ENCODE assay signal across 30 cellular contexts in genomic region chr6:103507052-103507451, GRCh38.
A peak's percentile ranks its signal among the peaks of the same experiment; 100 is the strongest.
DNase-seq lines count a peak whose midpoint lies in the region; ATAC-seq, FAIRE-seq and TF ChIP-seq lines count a peak whose summit lies in the region.
"Had no signal": no experiment of that assay in that cellular context is flagged by ENCODE, and none has a peak within 500 bp of the region (broad histone marks: within the 10 kb centered on the region; RNA-seq: fewer than 3 reads in every experiment).

No MANE protein-coding gene starts in this region.

- DNase-seq in A549 (ENCODE audit: low read depth in 1 of 2, low spot score in 1 of 2) (no peak), NCI-H2107 (lab: John Stamatoyannopoulos, UW) (no peak), HT-29 (ENCODE audit: low spot score) (no peak), sciatic nerve (ENCODE audit: low spot score) (no peak)
- DNase-seq: 8988T; ACHN; AML-193; BE2C; C1 segment of cervical spinal cord; Caco-2; Calu3; CD4-positive, alpha-beta memory T cell; CD4-positive, alpha-beta T cell; CD4-positive, CD25-positive, alpha-beta regulatory T cell; CD8-positive, alpha-beta memory T cell; CD8-positive, alpha-beta T cell; COR-L47; DMS 273 treated with DMSO at 0.1 percent for 48 hours; DMS153; DMS53; DMS79; DMS79 treated with DMSO at 0.1 percent for 48 hours; DND-41; EL had no signal

- H3K4me1 ChIP-seq in A549 (no peaks in the 10 kb centered on the region), HEK293 (ENCODE audit: control insufficient read depth, insufficient read depth, low read length) (no peaks in the 10 kb centered on the region)
- H3K4me1 ChIP-seq: BE2C; BLaER1; BLaER1 treated with 17β-estradiol and CSF1 and Interleukin-3, amounts not matched to agents 10 nM and 100 nM; Caco-2 had no signal

- TF ChIP-seq CTCF in A549 (IDR thresholded peaks at IDR 0.05), result no peak
- TF ChIP-seq CTCF in HEK293 (tag by site-specific recombination; IDR thresholded peaks at IDR 0.05), result no peak

- FAIRE-seq in A549 (lab: Jason Lieb, UNC) (no peak), colon (lab: Jason Lieb, UNC) (peak; percentile 68)

- intact Hi-C loops in sciatic nerve (cut with DNase I), result no loop called here

- no peak for TF ChIP-seq POLR2A in A549 (IDR thresholded peaks at IDR 0.05; ENCODE audit: low read length)

- ATAC-seq in A549, result no peak
- no peak for ATAC-seq in sciatic nerve
- ATAC-seq: CD8-positive, alpha-beta T cell had no signal

- TF ChIP-seq EP300 in A549 (IDR thresholded peaks at IDR 0.05), result no peak

- no peak overlapping the region for H3K4me2 ChIP-seq in A549
- H3K4me2 ChIP-seq: BLaER1; BLaER1 treated with 17β-estradiol and CSF1 and Interleukin-3, amounts not matched to agents 10 nM and 100 nM had no signal

- no peaks in the 10 kb centered on the region for H3K9me3 ChIP-seq in A549
- H3K9me3 ChIP-seq in HEK293 (ENCODE audit: control insufficient read depth, insufficient read depth, low read depth, low read length), result no peaks in the 10 kb centered on the region
- H3K9me3 ChIP-seq: BE2C; BLaER1; BLaER1 treated with 17β-estradiol and CSF1 and Interleukin-3, amounts not matched to agents 10 nM and 100 nM; Caco-2 had no signal

- POLR2A ChIA-PET in A549 (lab: Yijun Ruan, JAX), result no interaction called here
- POLR2A ChIA-PET in HEK293 (lab: Yijun Ruan, JAX), result no interaction called here

- TF ChIP-seq RAD21 in A549 (conservative IDR thresholded peaks at IDR 0.05 in 1 of 2, IDR thresholded peaks at IDR 0.05 in 1 of 2), result no peak

- H3K4me3 ChIP-seq in A549 (no peak overlapping the region), HEK293 (ENCODE audit: low read depth, low read length) (no peak overlapping the region)
- H3K4me3 ChIP-seq: BLaER1; BLaER1 treated with 17β-estradiol and CSF1 and Interleukin-3, amounts not matched to agents 10 nM and 100 nM had no signal

- CTCF ChIA-PET in A549 (lab: Yijun Ruan, JAX), result no interaction called here
- CTCF ChIA-PET in HEK293 (lab: Yijun Ruan, JAX), result interaction anchor here (0.7 kb wide), 1 partner anchor 9 kb away, joined by 3 read pairs; no protein-coding TSS in a partner anchor

- no peaks in the 10 kb centered on the region for H3K36me3 ChIP-seq in HEK293 (ENCODE audit: control insufficient read depth in 2 of 2, insufficient read depth in 1 of 2, low read length in 2 of 2)
- H3K36me3 ChIP-seq: BE2C; BLaER1; BLaER1 treated with 17β-estradiol and CSF1 and Interleukin-3, amounts not matched to agents 10 nM and 100 nM had no signal

- H3K27ac ChIP-seq in A549 (no peak overlapping the region), HEK293 (ENCODE audit: extremely low read depth, low read depth, low read length) (no peak overlapping the region)
- H3K27ac ChIP-seq: 22Rv1; BLaER1; BLaER1 treated with 17β-estradiol and CSF1 and Interleukin-3, amounts not matched to agents 10 nM and 100 nM; C4-2B had no signal

TF ChIP-seq in A549, 52 proteins besides CTCF, POLR2A, EP300 and RAD21:
- TF ChIP-seq KDM1A (IDR thresholded peaks at IDR 0.05; ENCODE audit: low read depth) (no peak), ZC3H11A (IDR thresholded peaks at IDR 0.05) (peak; percentile 56)

TF ChIP-seq in HEK293, 187 proteins besides CTCF, POLR2A, EP300 and RAD21 (continues in another document):
- TF ChIP-seq ZNF404 (tag by site-specific recombination; IDR thresholded peaks at IDR 0.05) (no peak), ZNF488 (tag by site-specific recombination; IDR thresholded peaks at IDR 0.05) (no peak), ZNF394 (tag by site-specific recombination; IDR thresholded peaks at IDR 0.05; ENCODE audit: borderline replicate concordance) (peak; percentile 79; the same call in 1 of the 2 replicates), ZNF266 (tag by site-specific recombination; IDR thresholded peaks at IDR 0.05; ENCODE audit: low read depth) (peak; percentile 83; the same call in 1 of the 2 replicates), ZNF433 (tag by site-specific recombination; IDR thresholded peaks at IDR 0.05; ENCODE audit: low read depth) (peak; percentile 62), ZNF426 (tag by site-specific recombination; IDR thresholded peaks at IDR 0.05) (peak; percentile 68), ZNF555 (tag by site-specific recombination; conservative IDR thresholded peaks at IDR 0.05) (peak; percentile 80), ATF2 (tag by site-specific recombination; IDR thresholded peaks at IDR 0.05; ENCODE audit: low read depth) (no peak), ZNF629 (tag by site-specific recombination; IDR thresholded peaks at IDR 0.05) (no peak), PRDM6 (tag by site-specific recombination; IDR thresholded peaks at IDR 0.05) (no peak), ZNF398 (tag by site-specific recombination; IDR thresholded peaks at IDR 0.05) (no peak), ZNF501 (tag by site-specific recombination; IDR thresholded peaks at IDR 0.05) (no peak), ZNF175 (tag by site-specific recombination; IDR thresholded peaks at IDR 0.05) (no peak), ZNF157 (tag by site-specific recombination; IDR thresholded peaks at IDR 0.05) (no peak), ZNF202 (tag by site-specific recombination; IDR thresholded peaks at IDR 0.05; ENCODE audit: borderline replicate concordance) (peak; percentile 86; the same call in 1 of the 2 replicates), ZBTB10 (tag by site-specific recombination; IDR thresholded peaks at IDR 0.05) (no peak), ZXDB (tag by site-specific recombination; IDR thresholded peaks at IDR 0.05) (no peak; the same call in 1 of the 2 replicates), ZNF174 (tag by site-specific recombination; IDR thresholded peaks at IDR 0.05) (no peak), GLI2 (tag by site-specific recombination; IDR thresholded peaks at IDR 0.05; ENCODE audit: borderline replicate concordance, low read depth) (no peak)

Comparison
In these comparisons a context has a peak if more than half of its experiments do, and no peak if none do; other contexts are left out.
1. Of the 5 proteins assayed by ChIP-seq in both HEK293 and A549: peak only in HEK293: REST; only in A549: none; in both: none; in neither: 4.